Comparison of ENCODE assay signal across 17 cellular contexts in the genomic region with DNA sequence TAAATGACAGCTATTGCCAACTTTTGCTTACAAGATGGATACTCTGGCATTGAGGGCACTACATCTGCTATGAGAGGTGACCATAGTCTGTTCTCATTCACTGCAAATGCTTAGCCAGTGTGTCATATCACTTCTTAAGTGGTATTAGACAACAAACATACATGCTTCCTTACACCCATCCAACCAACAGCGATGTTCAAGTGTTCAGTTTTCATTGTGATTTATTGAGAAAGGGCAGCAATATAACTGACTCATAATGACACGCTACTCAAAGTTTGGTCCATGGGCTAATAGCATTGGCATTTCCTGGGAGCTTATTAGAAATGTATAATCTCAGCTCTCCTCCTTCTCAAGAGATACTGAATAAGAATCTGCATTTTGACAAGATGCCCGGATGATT.
DNase-seq lines count a peak whose midpoint lies in the region; ATAC-seq, FAIRE-seq and TF ChIP-seq lines count a peak whose summit lies in the region.
"Had no signal": no experiment of that assay in that cellular context is flagged by ENCODE, and none has a peak within 500 bp of the region (broad histone marks: within the 10 kb centered on the region; RNA-seq: fewer than 3 reads in every experiment).

No MANE protein-coding gene starts in this region.

- no peak for TF ChIP-seq CTCF in bronchial epithelial cell (IDR thresholded peaks at IDR 0.05; ENCODE audit: insufficient read depth, low read length, severe bottlenecking)
- no peak for TF ChIP-seq CTCF in MM.1S (IDR thresholded peaks at IDR 0.05; ENCODE audit: low read length)

- H4K8ac ChIP-seq in mesenchymal stem cell (ENCODE audit: low read length) = no peak overlapping the region

- H3K4me3 ChIP-seq in bronchial epithelial cell (ENCODE audit: low read depth, low read length) (no peak overlapping the region), mesenchymal stem cell (ENCODE audit: insufficient read depth in 1 of 2, low read depth in 1 of 2, low read length in 2 of 2) (no peak overlapping the region), MM.1S (ENCODE audit: low read length) (no peak overlapping the region)
- H3K4me3 ChIP-seq: testis had no signal

- no peak overlapping the region for H3K4ac ChIP-seq in mesenchymal stem cell (ENCODE audit: low read depth in 1 of 2, low read length in 2 of 2)

- H3K4me2 ChIP-seq in mesenchymal stem cell (ENCODE audit: low read length, poor library complexity, severe bottlenecking) = no peak overlapping the region
- H3K4me2 ChIP-seq in MM.1S (ENCODE audit: low read depth, low read length) = no peak overlapping the region

- no peak for FAIRE-seq in bronchial epithelial cell (lab: Jason Lieb, UNC)
- FAIRE-seq: endothelial cell of umbilical vein, GM18507 had no signal

- no peaks in the 10 kb centered on the region for H3K27me3 ChIP-seq in bronchial epithelial cell (ENCODE audit: control insufficient read depth, insufficient read depth, low read length)
- H3K27me3 ChIP-seq in mesenchymal stem cell (ENCODE audit: control insufficient read depth in 1 of 2, insufficient read depth in 1 of 2, low read length in 2 of 2) = no peaks in the 10 kb centered on the region
- H3K27me3 ChIP-seq in MM.1S (replicated peaks; ENCODE audit: insufficient read depth, low read length) = no peaks in the 10 kb centered on the region
- H3K27me3 ChIP-seq: testis had no signal

- H2BK5ac ChIP-seq in mesenchymal stem cell (ENCODE audit: low read depth, low read length, poor library complexity, severe bottlenecking) = no peak overlapping the region

- H3K36me3 ChIP-seq in bronchial epithelial cell (ENCODE audit: control insufficient read depth, insufficient read depth, low read length) (no peaks in the 10 kb centered on the region), mesenchymal stem cell (ENCODE audit: control insufficient read depth in 1 of 2, insufficient read depth in 2 of 2, low read depth in 1 of 2, low read length in 2 of 2) (no peaks in the 10 kb centered on the region), MM.1S (replicated peaks; ENCODE audit: insufficient read depth, low read length) (no peaks in the 10 kb centered on the region)

- H3F3A ChIP-seq in MM.1S (ENCODE audit: insufficient read depth, low read length) = no peaks in the 10 kb centered on the region

- H3K4me1 ChIP-seq in mesenchymal stem cell (ENCODE audit: control insufficient read depth, insufficient read depth, low read depth, low read length) (no peaks in the 10 kb centered on the region), MM.1S (ENCODE audit: low read length) (no peaks in the 10 kb centered on the region)
- H3K4me1 ChIP-seq: testis had no signal

- WGBS in mesenchymal stem cell = 0% methylated on average over 1 of the region's 3 CpGs

- ATAC-seq in HG02938 (IDR thresholded peaks at IDR 0.05; ENCODE audit: unreplicated experiment) = no peak
- ATAC-seq: activated CD8-positive, alpha-beta memory T cell treated with anti-CD3 and anti-CD28 coated beads, Interleukin-2, amount 10 ng/mL, durations not matched to agents 7 days and 5 days; WTC11 had no signal

- H2BK120ac ChIP-seq in mesenchymal stem cell (ENCODE audit: low read depth, low read length) = no peak overlapping the region

- no peak overlapping the region for H3K23ac ChIP-seq in mesenchymal stem cell (ENCODE audit: low read length in 2 of 2)

- no peaks in the 10 kb centered on the region for H3K9me2 ChIP-seq in MM.1S (replicated peaks; ENCODE audit: insufficient read depth, low read length)

- H2BK15ac ChIP-seq in mesenchymal stem cell (ENCODE audit: low read depth, poor library complexity, severe bottlenecking) = no peak overlapping the region

- no peak overlapping the region for H3K14ac ChIP-seq in mesenchymal stem cell (ENCODE audit: low read length in 2 of 2)

- peak overlapping the region in 1 of 2 experiments; percentile 57 for H3K18ac ChIP-seq in mesenchymal stem cell (ENCODE audit: low read depth in 1 of 2, low read length in 2 of 2)

- no peaks in the 10 kb centered on the region for H3K79me1 ChIP-seq in mesenchymal stem cell (replicated peaks; ENCODE audit: low read length, poor library complexity, severe bottlenecking)

- H3K9me3 ChIP-seq in mesenchymal stem cell (ENCODE audit: control insufficient read depth, low read length) = no peaks in the 10 kb centered on the region
- no peaks in the 10 kb centered on the region for H3K9me3 ChIP-seq in MM.1S (replicated peaks; ENCODE audit: insufficient read depth, low read length)
- H3K9me3 ChIP-seq: testis had no signal

- no peak overlapping the region for H3K27ac ChIP-seq in mesenchymal stem cell (ENCODE audit: low read length, poor library complexity, severe bottlenecking)
- no peak overlapping the region for H3K27ac ChIP-seq in MM.1S (ENCODE audit: low read length)
- H3K27ac ChIP-seq: testis had no signal

- H2AFZ ChIP-seq in mesenchymal stem cell (ENCODE audit: low read depth, low read length) (no peak overlapping the region), MM.1S (ENCODE audit: low read length) (no peak overlapping the region)

- H2AK5ac ChIP-seq in mesenchymal stem cell (ENCODE audit: low read length, severe bottlenecking) = no peak overlapping the region

- no peak overlapping the region for H4K91ac ChIP-seq in mesenchymal stem cell (ENCODE audit: low read length)

- H3K79me2 ChIP-seq in MM.1S (ENCODE audit: low read length) = no peaks in the 10 kb centered on the region

- no peak overlapping the region for H2BK12ac ChIP-seq in mesenchymal stem cell (ENCODE audit: low read length in 2 of 2)

- H3K9ac ChIP-seq in mesenchymal stem cell (ENCODE audit: low read length) = no peak overlapping the region
- H3K9ac ChIP-seq in MM.1S (ENCODE audit: low read length) = no peak overlapping the region

- H4K20me1 ChIP-seq in MM.1S (ENCODE audit: insufficient read depth, low read length) = no peaks in the 10 kb centered on the region

- DNase-seq in EH (ENCODE audit: low read depth) (peak; percentile 88), NCI-H226 (peak; percentile 93), bronchial epithelial cell (ENCODE audit: low read depth) (peak; percentile 97), mesenchymal stem cell (peak; percentile 92), MM.1S (no peak), activated gamma-delta T cell (lab: John Stamatoyannopoulos, UW) (no peak), NCI-H69 (lab: John Stamatoyannopoulos, UW) (no peak)
- DNase-seq: activated CD8-positive, alpha-beta memory T cell treated with anti-CD3 and anti-CD28 coated beads, Interleukin-2, amount 10 ng/mL, durations not matched to agents 7 days and 5 days; activated naive CD4-positive, alpha-beta T cell treated with anti-CD3 and anti-CD28 coated beads, Interleukin-2, amount 50 U/mL, for 16 hours; cerebellar nuclear complex; NCI-H1092 treated with DMSO at 0.1 percent for 48 hours; retina; testis had no signal

Comparison
In these comparisons a context has a peak if more than half of its experiments do, and no peak if none do; other contexts are left out.
1. DNase-seq: peak in EH (single experiment), NCI-H226 (single experiment), bronchial epithelial cell (single experiment) and mesenchymal stem cell (single experiment); none in MM.1S (single experiment), activated gamma-delta T cell (single experiment) and NCI-H69 (single experiment).